In genomic region chr10:93313798-93314197, GRCh38 we compare ENCODE assay signal across 20 cellular contexts.
DNase-seq lines count a peak whose midpoint lies in the region; ATAC-seq, FAIRE-seq and TF ChIP-seq lines count a peak whose summit lies in the region.
"Had no signal": no experiment of that assay in that cellular context is flagged by ENCODE, and none has a peak within 500 bp of the region (broad histone marks: within the 10 kb centered on the region; RNA-seq: fewer than 3 reads in every experiment).

No MANE protein-coding gene starts in this region.

- H3K27ac ChIP-seq in BLaER1 treated with 17β-estradiol and CSF1 and Interleukin-3, amounts not matched to agents 10 nM and 100 nM, result peak overlapping the region in 6 of 11 experiments; percentile 22 to 66 (median 46); a peak in 9 of 22 replicates
- peak overlapping the region; percentile 46 for H3K27ac ChIP-seq in GM12878 (ENCODE audit: control insufficient read depth, insufficient read depth)
- H3K27ac ChIP-seq: ovary, vagina, WERI-Rb-1 had no signal

- H3K27me3 ChIP-seq in BLaER1 treated with 17β-estradiol and CSF1 and Interleukin-3, amounts not matched to agents 10 nM and 100 nM, result no peaks in the 10 kb centered on the region
- no peaks in the 10 kb centered on the region for H3K27me3 ChIP-seq in GM12878 (replicated peaks in 1 of 2; ENCODE audit: control insufficient read depth in 2 of 2, insufficient read depth in 2 of 2, low read length in 1 of 2)
- H3K27me3 ChIP-seq: ovary, vagina had no signal

- WGBS in GM12878 (ENCODE audit: insufficient coverage, insufficient replicate concordance, low lambda C conversion rate, missing lambda C conversion rate), result 34% methylated on average over 7 of the region's 7 CpGs

- TF ChIP-seq EP300 in GM12878 (IDR thresholded peaks at IDR 0.05; ENCODE audit: borderline replicate concordance in 1 of 2, control insufficient read depth in 1 of 2, low read depth in 2 of 2, low read length in 2 of 2), result no peak

- peak; percentile 98 for FAIRE-seq in GM12878 (lab: Jason Lieb, UNC)

- DNase-seq in KBM-7 (peak; percentile 69), GM12878 (ENCODE audit: low read depth, low spot score) (peak; percentile 34), COLO668 (lab: John Stamatoyannopoulos, UW; ENCODE audit: unreplicated experiment) (no peak), cerebellar nuclear complex (lab: John Stamatoyannopoulos, UW) (no peak), cerebellar cortex (ENCODE audit: low spot score) (no peak)
- DNase-seq: activated CD4-positive, alpha-beta memory T cell treated with anti-CD3 and anti-CD28 coated beads, Interleukin-2, amount 10 ng/mL, durations not matched to agents 7 days and 5 days; activated T-cell treated with anti-CD3 and anti-CD28 coated beads, Interleukin-2, amount 50 U/mL, for 72 hours; Caco-2; immature natural killer cell; naive thymus-derived CD4-positive, alpha-beta T cell; NCI-H1105 treated with DMSO at 0.1 percent for 48 hours; NCI-H526 treated with DMSO at 0.1 percent for 48 hours; ovary; WERI-Rb-1 had no signal

- H3K4me1 ChIP-seq in BLaER1 treated with 17β-estradiol and CSF1 and Interleukin-3, amounts not matched to agents 10 nM and 100 nM, result peaks cover 15 to 36% (median 24%) of the 10 kb centered on the region in 10 experiments
- H3K4me1 ChIP-seq in GM12878 (ENCODE audit: control insufficient read depth, insufficient read depth, low read length), result peaks cover 23% of the 10 kb centered on the region
- H3K4me1 ChIP-seq: Caco-2, vagina had no signal

- BruUV-seq in GM12878 (replicated peaks; lab: Mats Ljungman, UMichigan), result no TSS peak

- RAD21 ChIA-PET in GM12878 (lab: Charles Lee; ENCODE audit: unreplicated experiment), result no interaction called here

- intact Hi-C loops in GM12878 (cut with micrococcal nuclease; ENCODE audit: unreplicated experiment), result loop anchor here (5.0 kb wide), 1 partner anchor 34 kb away; no protein-coding TSS in a partner anchor

- H3K79me2 ChIP-seq in GM12878 (ENCODE audit: control insufficient read depth, insufficient read depth, low read length), result no peaks in the 10 kb centered on the region

- H3K4me2 ChIP-seq in BLaER1 treated with 17β-estradiol and CSF1 and Interleukin-3, amounts not matched to agents 10 nM and 100 nM, result peak overlapping the region in 6 of 11 experiments; percentile 0 to 60 (median 26); a peak in 5 of 22 replicates
- H3K4me2 ChIP-seq in GM12878 (ENCODE audit: control insufficient read depth, insufficient read depth), result no peak overlapping the region; the same call in 1 of the 2 replicates

- H3K9me3 ChIP-seq in BLaER1 treated with 17β-estradiol and CSF1 and Interleukin-3, amounts not matched to agents 10 nM and 100 nM (replicated peaks in 1 of 11), result no peaks in the 10 kb centered on the region
- no peaks in the 10 kb centered on the region for H3K9me3 ChIP-seq in GM12878 (replicated peaks; ENCODE audit: control insufficient read depth, insufficient read depth, low read length)
- H3K9me3 ChIP-seq: Caco-2, ovary, vagina had no signal

- H4K20me1 ChIP-seq in BLaER1 treated with 17β-estradiol and CSF1 and Interleukin-3, amounts not matched to agents 10 nM and 100 nM, result no peaks in the 10 kb centered on the region
- H4K20me1 ChIP-seq in GM12878 (ENCODE audit: control insufficient read depth, insufficient read depth), result no peaks in the 10 kb centered on the region

- no peak for TF ChIP-seq POLR2A in GM12878 (IDR thresholded peaks at IDR 0.05; ENCODE audit: low read depth, low read length)

- in situ Hi-C loops in KBM-7 (cut with MboI; ENCODE audit: low pct_unique_long_range_greater_than_20kb, low sequenced_read_pairs), result no loop called here
- in situ Hi-C loops in GM12878 (cut with MboI), result no loop called here

- no peak overlapping the region for H2AFZ ChIP-seq in GM12878 (ENCODE audit: control insufficient read depth, low read depth, low read length)

- H3K4me3 ChIP-seq in BLaER1 treated with 17β-estradiol and CSF1 and Interleukin-3, amounts not matched to agents 10 nM and 100 nM, result no peak overlapping the region
- H3K4me3 ChIP-seq in GM12878, result no peak overlapping the region
- H3K4me3 ChIP-seq: ovary, vagina had no signal

- POLR2A ChIA-PET in GM12878 (lab: Charles Lee), result no interaction called here

- TF ChIP-seq CTCF in GM12878 (IDR thresholded peaks at IDR 0.05 in 2 of 3, conservative IDR thresholded peaks at IDR 0.05 in 1 of 3; ENCODE audit: control insufficient read depth in 2 of 3, extremely low read depth in 1 of 3, insufficient read depth in 1 of 3, low read depth in 3 of 3, low read length in 3 of 3), result no peak

- no peak overlapping the region for H3K9ac ChIP-seq in BLaER1 treated with 17β-estradiol and CSF1 and Interleukin-3, amounts not matched to agents 10 nM and 100 nM
- no peak overlapping the region for H3K9ac ChIP-seq in GM12878 (ENCODE audit: control insufficient read depth, insufficient read depth, low read length)

- CTCF ChIA-PET in GM12878 (lab: Yijun Ruan, JAX), result no interaction called here

- TF ChIP-seq RAD21 in GM12878 (IDR thresholded peaks at IDR 0.05; ENCODE audit: insufficient read depth, low read depth, low read length), result no peak

- SMC1A ChIA-PET in GM12878 (lab: Charles Lee; ENCODE audit: uncharacterized antibody, unreplicated experiment), result no interaction called here

- ATAC-seq in GM18498 (IDR thresholded peaks at IDR 0.05; ENCODE audit: unreplicated experiment), result peak; percentile 45
- ATAC-seq in GM12878, result peak; percentile 54
- no peak for ATAC-seq in GM19467 (IDR thresholded peaks at IDR 0.05; ENCODE audit: unreplicated experiment)
- ATAC-seq: activated T-cell treated with anti-CD3 and anti-CD28 coated beads, Interleukin-2, amount 50 U/mL, for 72 hours; naive thymus-derived CD4-positive, alpha-beta T cell; Panc1; sciatic nerve had no signal

- peaks cover 0 to 31% (median 0%) of the 10 kb centered on the region in 11 experiments; a peak in 4 of 22 replicates for H3K36me3 ChIP-seq in BLaER1 treated with 17β-estradiol and CSF1 and Interleukin-3, amounts not matched to agents 10 nM and 100 nM
- H3K36me3 ChIP-seq in GM12878 (ENCODE audit: control insufficient read depth in 2 of 2, insufficient read depth in 2 of 2, low read length in 1 of 2), result no peaks in the 10 kb centered on the region
- H3K36me3 ChIP-seq: ovary, WERI-Rb-1 had no signal

TF ChIP-seq in GM12878, 131 proteins besides CTCF, POLR2A, EP300 and RAD21:
- TF ChIP-seq SREBF2 (IDR thresholded peaks at IDR 0.05; ENCODE audit: low read length), result no peak
- TF ChIP-seq BCL11A (IDR thresholded peaks at IDR 0.05; ENCODE audit: low read depth, low read length), result 0 out of 2 replicates have a peak, but pooled peaks have one; percentile 36
- peak; percentile 58; the same call in 1 of the 2 replicates for TF ChIP-seq SPI1 (IDR thresholded peaks at IDR 0.05; ENCODE audit: borderline replicate concordance, insufficient read depth, low read depth, low read length)
- TF ChIP-seq GATAD2B (conservative IDR thresholded peaks at IDR 0.05; ENCODE audit: low read depth), result no peak
- peak; percentile 23; the same call in 1 of the 2 replicates for TF ChIP-seq RUNX3 (IDR thresholded peaks at IDR 0.05; ENCODE audit: low read length)
TF ChIP-seq in GM12878: peak in this region for 3.

Comparison
In these comparisons a context has a peak if more than half of its experiments do, and no peak if none do; other contexts are left out.
1. DNase-seq: peak in KBM-7 (single experiment) and GM12878 (single experiment); none in COLO668 (single experiment), cerebellar nuclear complex (0 of 2) and cerebellar cortex (single experiment).